In the genomic region with DNA sequence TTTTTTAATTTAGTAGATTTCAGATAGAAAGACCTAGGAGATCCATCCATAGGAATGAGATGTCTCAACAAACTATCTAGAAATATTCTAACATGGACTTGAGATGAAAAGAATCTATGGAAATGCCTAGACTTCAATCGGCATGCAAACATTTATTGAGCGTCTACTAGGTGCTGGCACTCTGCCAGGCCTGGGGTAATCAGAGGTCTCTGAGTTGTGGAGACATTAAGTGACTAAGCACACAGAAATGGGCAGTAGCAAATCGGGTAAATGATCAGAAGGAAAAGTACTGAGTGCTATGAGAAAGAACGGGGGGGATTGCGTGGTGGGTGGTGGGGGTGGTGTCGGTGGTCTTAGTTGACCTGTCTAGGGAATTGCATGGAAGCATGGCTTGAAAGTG, we compare ENCODE assay signal across 1 cellular context.
TF ChIP-seq lines count a peak whose summit lies in the region.

No MANE protein-coding gene starts in this region.

TF ChIP-seq in H1, 55 proteins besides CTCF, POLR2A, EP300 and RAD21:
- TF ChIP-seq CEBPB (IDR thresholded peaks at IDR 0.05; ENCODE audit: low read depth, low read length), result no peak
- TF ChIP-seq SRF (IDR thresholded peaks at IDR 0.05; ENCODE audit: low read depth, low read length), result no peak
- no peak for TF ChIP-seq PHF8 (conservative IDR thresholded peaks at IDR 0.05; ENCODE audit: low read depth, low read length)
- no peak for TF ChIP-seq KDM1A (IDR thresholded peaks at IDR 0.05; ENCODE audit: borderline replicate concordance, low read length)
- TF ChIP-seq HDAC2 (IDR thresholded peaks at IDR 0.05; ENCODE audit: borderline replicate concordance in 1 of 2, low read depth in 2 of 2, low read length in 2 of 2), result no peak
- TF ChIP-seq KDM4A (IDR thresholded peaks at IDR 0.05; ENCODE audit: low read depth, low read length, severe bottlenecking), result no peak
- TF ChIP-seq RBBP5 (IDR thresholded peaks at IDR 0.05; ENCODE audit: borderline replicate concordance, low read depth, low read length), result no peak
- TF ChIP-seq YY1 (IDR thresholded peaks at IDR 0.05; ENCODE audit: low read depth, low read length), result no peak
- TF ChIP-seq SP2 (IDR thresholded peaks at IDR 0.05; ENCODE audit: low read length), result no peak
- no peak for TF ChIP-seq BACH1 (IDR thresholded peaks at IDR 0.05; ENCODE audit: low read length)
- TF ChIP-seq TAF1 (IDR thresholded peaks at IDR 0.05; ENCODE audit: low read depth, low read length), result no peak
- no peak for TF ChIP-seq CBX5 (IDR thresholded peaks at IDR 0.05; ENCODE audit: low read depth, low read length)
